Comparison of ENCODE assay signal across 8 cellular contexts in the genomic region with DNA sequence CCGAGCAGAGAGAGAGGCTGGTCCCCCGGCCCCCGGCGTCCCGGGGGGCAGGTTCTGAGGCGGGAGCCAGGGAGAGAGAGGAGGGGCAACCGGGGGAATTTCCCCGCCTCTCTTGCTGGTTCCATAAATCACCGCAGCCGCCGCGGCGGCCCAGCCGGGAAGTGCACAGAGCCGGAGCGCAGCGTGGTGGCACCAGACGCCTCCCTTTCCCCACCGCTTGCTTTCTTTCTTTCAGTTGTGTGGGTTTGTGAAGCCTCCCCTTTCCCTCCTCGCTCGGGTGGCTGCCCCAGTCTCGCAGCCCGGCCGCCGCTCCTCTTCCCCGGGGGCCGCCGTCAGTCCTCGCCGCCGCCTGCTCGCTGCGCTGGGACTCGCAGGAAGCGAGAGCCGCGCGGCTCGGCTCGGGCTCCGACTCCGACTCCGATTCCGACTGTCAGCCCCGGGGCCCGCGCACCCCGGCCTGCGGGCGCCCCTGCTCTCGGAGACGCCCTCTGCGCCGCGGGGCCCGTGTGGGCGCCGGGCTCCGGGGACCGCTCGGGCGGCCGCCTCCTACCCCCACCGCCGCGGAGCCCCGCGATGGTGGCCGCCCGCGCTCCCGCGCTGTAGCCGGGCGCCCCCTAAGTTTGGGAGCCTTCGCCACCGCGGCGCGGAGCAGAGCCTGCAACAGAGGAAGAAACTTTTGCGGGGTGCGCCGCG. TPM values are rescaled to one million over a fixed set of nuclear protein-coding genes. Genes with fewer than 3 reads are reported as not detected.
A peak's percentile ranks its signal among the peaks of the same experiment; 100 is the strongest.
DNase-seq lines count a peak whose midpoint lies in the region; ATAC-seq and TF ChIP-seq lines count a peak whose summit lies in the region.

A gene (plus strand): TSS at position 153 of the 693 bp plus-strand sequence. CDS start 616 bp downstream, outside the sequence.

- H3K27ac Mint-ChIP-seq in naive thymus-derived CD4-positive, alpha-beta T cell, result peak within 1 kb of the TSS in 8 of 9 donors; percentile 26 to 73 (median 68)

- ATAC-seq in GM19395 (IDR thresholded peaks at IDR 0.05; ENCODE audit: unreplicated experiment), result peak; percentile 90
- peak; percentile 84 for ATAC-seq in activated T-cell treated with anti-CD3 and anti-CD28 coated beads, Interleukin-2, amount 50 U/mL, for 4 hours
- peak; percentile 89 for ATAC-seq in naive thymus-derived CD4-positive, alpha-beta T cell

- peak within 1 kb of the TSS; percentile 59 for H3K27ac ChIP-seq in naive thymus-derived CD4-positive, alpha-beta T cell (ENCODE audit: low read depth, low read length)

- H3K27me3 ChIP-seq in BE2C, result no peaks in the 10 kb centered on the region
- no peaks in the 10 kb centered on the region for H3K27me3 ChIP-seq in naive thymus-derived CD4-positive, alpha-beta T cell (ENCODE audit: control insufficient read depth in 2 of 2, insufficient read depth in 2 of 2, low read length in 2 of 2)

- H3K9me3 Mint-ChIP-seq in activated T-cell treated with anti-CD3 and anti-CD28 coated beads, Interleukin-2, amount 50 U/mL, for 4 hours, result no peaks in the 10 kb centered on the region
- no peaks in the 10 kb centered on the region for H3K9me3 Mint-ChIP-seq in naive thymus-derived CD4-positive, alpha-beta T cell

- peak within 1 kb of the TSS; percentile 83 for H3K4me3 Mint-ChIP-seq in activated T-cell treated with anti-CD3 and anti-CD28 coated beads, Interleukin-2, amount 50 U/mL, for 4 hours
- peak within 1 kb of the TSS; percentile 84 to 99 (median 94) for H3K4me3 Mint-ChIP-seq in naive thymus-derived CD4-positive, alpha-beta T cell

- H3K4me1 ChIP-seq in BE2C, result peaks cover 4% of the 10 kb centered on the region; the same call in 1 of the 2 replicates
- H3K4me1 ChIP-seq in naive thymus-derived CD4-positive, alpha-beta T cell (ENCODE audit: control insufficient read depth in 2 of 2, insufficient read depth in 2 of 2, low read length in 2 of 2), result peaks cover 0 to 12% of the 10 kb centered on the region in 2 donors

- peak within 1 kb of the TSS; percentile 64 for H3K4me3 ChIP-seq in BE2C (ENCODE audit: low read depth, low read length)
- H3K4me3 ChIP-seq in fibroblast of mammary gland (ENCODE audit: control insufficient read depth, low read depth, low read length), result peak within 1 kb of the TSS; percentile 66
- peak within 1 kb of the TSS; percentile 54 for H3K4me3 ChIP-seq in naive thymus-derived CD4-positive, alpha-beta T cell (ENCODE audit: low read length)

- intact Hi-C loops in naive thymus-derived CD4-positive, alpha-beta T cell (cut with micrococcal nuclease), result loop anchor here (1.0 to 10.0 kb wide), 12 partner anchors 35 to 595 kb away; a partner anchor contains a TSS

- CTCF ChIA-PET in naive thymus-derived CD4-positive, alpha-beta T cell (lab: Charles Lee), result interaction anchor here (0.7 to 0.8 kb wide), 2 partner anchors 42 to 83 kb away, joined by 3 read pairs; no protein-coding TSS in a partner anchor

- TF ChIP-seq CTCF in BE2C (IDR thresholded peaks at IDR 0.05; ENCODE audit: low read depth, low read length) (peak; percentile 32), fibroblast of mammary gland (conservative IDR thresholded peaks at IDR 0.05; ENCODE audit: control insufficient read depth, insufficient read depth, low read depth, low read length) (peak; percentile 37)

- H3K9me3 ChIP-seq in BE2C, result no peaks in the 10 kb centered on the region
- H3K9me3 ChIP-seq in naive thymus-derived CD4-positive, alpha-beta T cell (ENCODE audit: control insufficient read depth in 2 of 3, low read length in 3 of 3), result no peaks in the 10 kb centered on the region

- H3K36me3 Mint-ChIP-seq in activated T-cell treated with anti-CD3 and anti-CD28 coated beads, Interleukin-2, amount 50 U/mL, for 4 hours (ENCODE audit: insufficient read depth), result no peaks in the 10 kb centered on the region
- H3K36me3 Mint-ChIP-seq in naive thymus-derived CD4-positive, alpha-beta T cell, result peaks cover 0 to 4% (median 0%) of the 10 kb centered on the region in 5 donors

- H3K4me1 Mint-ChIP-seq in activated T-cell treated with anti-CD3 and anti-CD28 coated beads, Interleukin-2, amount 50 U/mL, for 4 hours (ENCODE audit: low read depth), result peaks cover 14% of the 10 kb centered on the region
- H3K4me1 Mint-ChIP-seq in naive thymus-derived CD4-positive, alpha-beta T cell, result peaks cover 13 to 50% (median 24%) of the 10 kb centered on the region in 7 donors

- H3K36me3 ChIP-seq in BE2C, result no peaks in the 10 kb centered on the region
- H3K36me3 ChIP-seq in naive thymus-derived CD4-positive, alpha-beta T cell (ENCODE audit: control insufficient read depth in 2 of 3, insufficient read depth in 3 of 3, low read length in 3 of 3), result no peaks in the 10 kb centered on the region

- POLR2A ChIA-PET in naive thymus-derived CD4-positive, alpha-beta T cell (lab: Charles Lee), result no interaction called here

- peaks cover 47% of the 10 kb centered on the region for H3K27me3 Mint-ChIP-seq in activated T-cell treated with anti-CD3 and anti-CD28 coated beads, Interleukin-2, amount 50 U/mL, for 4 hours (ENCODE audit: low read depth)
- peaks cover 28 to 67% (median 42%) of the 10 kb centered on the region in 5 donors for H3K27me3 Mint-ChIP-seq in naive thymus-derived CD4-positive, alpha-beta T cell

- peak; percentile 78 for DNase-seq in BE2C
- DNase-seq in HK-2 (ENCODE audit: unreplicated experiment), result peak; percentile 82
- DNase-seq in NOMO-1 treated with dmso at 0.1 percent for 144 hours (lab: John Stamatoyannopoulos, UW; ENCODE audit: unreplicated experiment), result peak; percentile 72
- peak; percentile 72 for DNase-seq in activated T-cell treated with anti-CD3 and anti-CD28 coated beads, Interleukin-2, amount 50 U/mL, for 4 hours
- peak; percentile 75 for DNase-seq in fibroblast of mammary gland (ENCODE audit: low read depth)
- peak; percentile 50 to 85 (median 68) for DNase-seq in naive thymus-derived CD4-positive, alpha-beta T cell
- DNase-seq in stimulated activated CD8-positive, alpha-beta memory T cell treated with anti-CD3 and anti-CD28 coated beads, Interleukin-7, amount 100 ng/mL, for 48 hours (ENCODE audit: extremely low read depth in 1 of 2, low read depth in 1 of 2), result peak; percentile 56 to 62

RNA-seq across cellular contexts. Expression of the gene that starts here (rescaled TPM):
- polyA plus RNA-seq in BE2C (2012; ENCODE audit: insufficient read depth, insufficient read length, low read depth), result 4.8 TPM
- 1 to 10 TPM in 2 of 3 donors, under 1 TPM in 1; 0.84 to 2.3 (median 2.0) TPM for total RNA-seq in activated T-cell treated with anti-CD3 and anti-CD28 coated beads, Interleukin-2, amount 50 U/mL, for 4 hours
- 1 to 10 TPM in 4 of 5 experiments, under 1 TPM in 1; 0.15 to 9.0 (median 3.4) TPM for total RNA-seq in naive thymus-derived CD4-positive, alpha-beta T cell
- polyA plus RNA-seq in naive thymus-derived CD4-positive, alpha-beta T cell, result 1 to 10 TPM; 2.4 to 5.5 TPM

Comparison
In these comparisons a context has a peak if more than half of its experiments do, and no peak if none do; other contexts are left out.
1. Peak in every context shown above with its lines: DNase-seq, ATAC-seq, H3K4me3 ChIP-seq and H3K27ac ChIP-seq.